ENCODE assay signal across 9 cellular contexts in genomic region chr6:26270121-26270861, GRCh38.
A peak's percentile ranks its signal among the peaks of the same experiment; 100 is the strongest.
DNase-seq lines count a peak whose midpoint lies in the region; ATAC-seq and TF ChIP-seq lines count a peak whose summit lies in the region.
"Had no signal": no experiment of that assay in that cellular context is flagged by ENCODE, and none has a peak within 500 bp of the region (broad histone marks: within the 10 kb centered on the region; RNA-seq: fewer than 3 reads in every experiment).

No MANE protein-coding gene starts in this region.

- H3K27ac ChIP-seq in Peyer's patch (peak overlapping the region; percentile 15 to 96 (median 93)), fibroblast of lung (ENCODE audit: insufficient read depth, low read length) (peak overlapping the region; percentile 88), right lobe of liver (no peak overlapping the region), right cardiac atrium (ENCODE audit: low read length) (no peak overlapping the region), left lung (no peak overlapping the region)

- H3K79me2 ChIP-seq in fibroblast of lung (ENCODE audit: control insufficient read depth, insufficient read depth, low read length): no peaks in the 10 kb centered on the region

- TF ChIP-seq CTCF in AG04449 (IDR thresholded peaks at IDR 0.05; ENCODE audit: insufficient read depth, low read length, missing control alignments) (no peak), GM12875 (IDR thresholded peaks at IDR 0.05; ENCODE audit: borderline replicate concordance, insufficient read depth, low read depth, low read length) (no peak), Peyer's patch (IDR thresholded peaks at IDR 0.05) (no peak), fibroblast of lung (conservative IDR thresholded peaks at IDR 0.05 in 1 of 2, IDR thresholded peaks at IDR 0.05 in 1 of 2; ENCODE audit: low read depth in 1 of 2, low read length in 2 of 2) (peak in 1 of 2 donors; percentile 14), right lobe of liver (IDR thresholded peaks at IDR 0.05) (no peak), left lung (IDR thresholded peaks at IDR 0.05) (no peak)

- DNase-seq in AG04449 (ENCODE audit: low read depth, low spot score) (no peak), Peyer's patch (peak in 1 of 3 donors; percentile 29), fibroblast of lung (ENCODE audit: low read depth in 2 of 2) (no peak), right lobe of liver (no peak), right cardiac atrium (no peak), left lung (no peak)

- no peaks in the 10 kb centered on the region for H3K36me3 ChIP-seq in Peyer's patch
- no peaks in the 10 kb centered on the region for H3K36me3 ChIP-seq in fibroblast of lung (ENCODE audit: control insufficient read depth, insufficient read depth, low read length)
- no peaks in the 10 kb centered on the region for H3K36me3 ChIP-seq in right lobe of liver
- no peaks in the 10 kb centered on the region for H3K36me3 ChIP-seq in left lung

- H3K4me1 ChIP-seq in Peyer's patch (peaks cover 0 to 22% (median 0%) of the 10 kb centered on the region in 4 donors), fibroblast of lung (ENCODE audit: control insufficient read depth, extremely low read depth, insufficient read depth, low read length) (peaks cover 3% of the 10 kb centered on the region), right lobe of liver (no peaks in the 10 kb centered on the region), right cardiac atrium (ENCODE audit: control insufficient read depth, insufficient read depth, low read length) (peaks cover 4% of the 10 kb centered on the region), left lung (peaks cover 0 to 23% of the 10 kb centered on the region in 2 donors)

- H4K20me1 ChIP-seq in fibroblast of lung (ENCODE audit: control insufficient read depth, extremely low read depth, insufficient read depth, low read length): no peaks in the 10 kb centered on the region

- ATAC-seq in right lobe of liver: no peak
- no peak for ATAC-seq in right cardiac atrium
- ATAC-seq in left lung: no peak
- no peak for ATAC-seq in GM19351 (IDR thresholded peaks at IDR 0.05; ENCODE audit: unreplicated experiment)

- intact Hi-C loops in right lobe of liver (cut with DNase I): no loop called here
- intact Hi-C loops in right cardiac atrium (cut with DNase I): loop anchor here in 1 of 4 donors (10.0 kb wide), 1 partner anchor 55 kb away; a partner anchor contains a TSS
- intact Hi-C loops in left lung (cut with DNase I): no loop called here

- no peaks in the 10 kb centered on the region for H3K9me3 ChIP-seq in Peyer's patch
- H3K9me3 ChIP-seq in fibroblast of lung (ENCODE audit: control insufficient read depth, insufficient read depth, low read depth, low read length): no peaks in the 10 kb centered on the region
- no peaks in the 10 kb centered on the region for H3K9me3 ChIP-seq in right lobe of liver
- H3K9me3 ChIP-seq in right cardiac atrium (ENCODE audit: control insufficient read depth, low read length): no peaks in the 10 kb centered on the region
- no peaks in the 10 kb centered on the region for H3K9me3 ChIP-seq in left lung

- H3K9ac ChIP-seq in fibroblast of lung (ENCODE audit: insufficient read depth, low read length): no peak overlapping the region

- TF ChIP-seq POLR2A in Peyer's patch (IDR thresholded peaks at IDR 0.05) (no peak), right lobe of liver (IDR thresholded peaks at IDR 0.05) (no peak)

- H3K4me3 ChIP-seq in AG04449 (ENCODE audit: low read depth, low read length): peak overlapping the region; percentile 63
- H3K4me3 ChIP-seq in GM12875 (ENCODE audit: low read depth, low read length): peak overlapping the region; percentile 69
- peak overlapping the region in 3 of 4 donors; percentile 40 to 59 (median 52) for H3K4me3 ChIP-seq in Peyer's patch
- H3K4me3 ChIP-seq in fibroblast of lung (replicated peaks in 1 of 4; ENCODE audit: control extremely low read depth in 1 of 4, insufficient read depth in 1 of 4, low read depth in 3 of 4, low read length in 4 of 4): peak overlapping the region; percentile 50 to 85 (median 70)
- no peak overlapping the region for H3K4me3 ChIP-seq in right lobe of liver
- no peak overlapping the region for H3K4me3 ChIP-seq in right cardiac atrium (ENCODE audit: low read length)
- peak overlapping the region in 1 of 2 donors; percentile 51 for H3K4me3 ChIP-seq in left lung
- H3K4me3 ChIP-seq: lung had no signal

- CTCF ChIA-PET in AG04449 (lab: Yijun Ruan, JAX): interaction anchor here (0.9 to 3.4 kb wide), 9 partner anchors 9 to 206 kb away, joined by 3 to 18 read pairs (median 6); a partner anchor contains a TSS

- WGBS in right lobe of liver (ENCODE audit: insufficient coverage, low coverage, low lambda C conversion rate, missing lambda C conversion rate): 32% methylated on average over 13 of the region's 13 CpGs
- 21% methylated on average over 13 of the region's 13 CpGs for WGBS in right cardiac atrium

- no peaks in the 10 kb centered on the region for H3K27me3 ChIP-seq in Peyer's patch
- H3K27me3 ChIP-seq in fibroblast of lung (ENCODE audit: control insufficient read depth, insufficient read depth, low read length): no peaks in the 10 kb centered on the region
- peaks cover 0 to 40% of the 10 kb centered on the region in 2 donors for H3K27me3 ChIP-seq in right lobe of liver
- no peaks in the 10 kb centered on the region for H3K27me3 ChIP-seq in right cardiac atrium (ENCODE audit: control insufficient read depth, insufficient read depth)
- peaks cover 0 to 63% of the 10 kb centered on the region in 2 donors for H3K27me3 ChIP-seq in left lung

- H2AFZ ChIP-seq in fibroblast of lung (ENCODE audit: low read length): no peak overlapping the region

- POLR2A ChIA-PET in AG04449 (lab: Yijun Ruan, JAX): interaction anchor here (0.7 to 4.9 kb wide), 9 partner anchors 13 to 239 kb away, joined by 3 to 62 read pairs (median 6); a partner anchor contains a TSS

- H3K4me2 ChIP-seq in fibroblast of lung (ENCODE audit: extremely low read depth, insufficient read depth, low read length): peak overlapping the region; percentile 99

Comparison
In these comparisons a context has a peak if more than half of its experiments do, and no peak if none do; other contexts are left out.
1. H3K4me3 ChIP-seq: peak in AG04449 (single experiment), GM12875 (single experiment), Peyer's patch (3 of 4) and fibroblast of lung (4 of 4); none in right lobe of liver (0 of 3) and right cardiac atrium (single experiment).
2. H3K27ac ChIP-seq: peak in Peyer's patch (4 of 4) and fibroblast of lung (single experiment); none in right lobe of liver (0 of 3), right cardiac atrium (single experiment) and left lung (0 of 2).